ENCODE assay signal across 13 cellular contexts in genomic region chr12:114479831-114480230, GRCh38.
DNase-seq lines count a peak whose midpoint lies in the region; ATAC-seq, FAIRE-seq and TF ChIP-seq lines count a peak whose summit lies in the region.
"Had no signal": no experiment of that assay in that cellular context is flagged by ENCODE, and none has a peak within 500 bp of the region (broad histone marks: within the 10 kb centered on the region; RNA-seq: fewer than 3 reads in every experiment).

No MANE protein-coding gene starts in this region.

- no peak for TF ChIP-seq EP300 in stomach (IDR thresholded peaks at IDR 0.05)

- no peak for DNase-seq in activated T-cell treated with anti-CD3 and anti-CD28 coated beads, Interleukin-2, amount 50 U/mL, for 72 hours
- no peak for DNase-seq in activated T-cell treated with anti-CD3 and anti-CD28 coated beads, Interleukin-2, amount 50 U/mL, for 1 hour
- DNase-seq in astrocyte (ENCODE audit: low read depth) (no peak), stomach (no peak), DMS153 (lab: John Stamatoyannopoulos, UW) (no peak), putamen (ENCODE audit: low spot score) (no peak)
- DNase-seq: CD4-positive, CD25-positive, alpha-beta regulatory T cell; kidney; NK-92 treated with Interleukin-12 subunit alpha and Interleukin-12 subunit beta, amount 100 ng/mL, for 24 hours; uterus had no signal

- no peak overlapping the region for H2AFZ ChIP-seq in astrocyte (ENCODE audit: low read depth, low read length)

- peaks cover 16% of the 10 kb centered on the region for H3K4me1 Mint-ChIP-seq in activated T-cell treated with anti-CD3 and anti-CD28 coated beads, Interleukin-2, amount 50 U/mL, for 72 hours (ENCODE audit: low read depth)
- H3K4me1 Mint-ChIP-seq in astrocyte (ENCODE audit: low read depth, unreplicated experiment) = peaks cover 5% of the 10 kb centered on the region

- H3K9me3 ChIP-seq in astrocyte (ENCODE audit: insufficient read depth, low read depth, low read length) = no peaks in the 10 kb centered on the region
- H3K9me3 ChIP-seq in iPS-20b (ENCODE audit: insufficient read depth, low read depth, low read length) = no peaks in the 10 kb centered on the region
- peaks cover 0 to 5% (median 3%) of the 10 kb centered on the region in 4 donors for H3K9me3 ChIP-seq in stomach
- H3K9me3 ChIP-seq: uterus had no signal

- no peak overlapping the region for H3K27ac Mint-ChIP-seq in activated T-cell treated with anti-CD3 and anti-CD28 coated beads, Interleukin-2, amount 50 U/mL, for 72 hours
- H3K27ac Mint-ChIP-seq in astrocyte (ENCODE audit: unreplicated experiment) = no peak overlapping the region
- H3K27ac Mint-ChIP-seq: CD4-positive, CD25-positive, alpha-beta regulatory T cell had no signal

- TF ChIP-seq CTCF in astrocyte (IDR thresholded peaks at IDR 0.05; ENCODE audit: insufficient read depth, low read depth, low read length) = no peak
- no peak for TF ChIP-seq CTCF in stomach (IDR thresholded peaks at IDR 0.05)

- no peaks in the 10 kb centered on the region for H3K4me1 ChIP-seq in astrocyte (ENCODE audit: insufficient read depth, low read length)
- H3K4me1 ChIP-seq in iPS-20b (ENCODE audit: insufficient read depth, low read length) = peaks cover 9% of the 10 kb centered on the region; the same call in 1 of the 2 replicates
- peaks cover 8 to 21% (median 15%) of the 10 kb centered on the region in 4 donors for H3K4me1 ChIP-seq in stomach
- H3K4me1 ChIP-seq: uterus had no signal

- peak overlapping the region; percentile 33 to 63 for H3K4me3 Mint-ChIP-seq in activated T-cell treated with anti-CD3 and anti-CD28 coated beads, Interleukin-2, amount 50 U/mL, for 72 hours
- H3K4me3 Mint-ChIP-seq in astrocyte (ENCODE audit: unreplicated experiment) = peak overlapping the region; percentile 84

- intact Hi-C loops in stomach (cut with DNase I; ENCODE audit: low total_unique reads) = no loop called here

- H3K9me3 Mint-ChIP-seq in activated T-cell treated with anti-CD3 and anti-CD28 coated beads, Interleukin-2, amount 50 U/mL, for 72 hours = no peaks in the 10 kb centered on the region
- H3K9me3 Mint-ChIP-seq in astrocyte (ENCODE audit: unreplicated experiment) = peaks cover 1% of the 10 kb centered on the region

- H3K4me2 ChIP-seq in astrocyte (ENCODE audit: low read length) = peak overlapping the region; percentile 58

- H3K27ac ChIP-seq in astrocyte (ENCODE audit: low read depth, low read length) (no peak overlapping the region), iPS-20b (ENCODE audit: low read length) (no peak overlapping the region), stomach (no peak overlapping the region)
- H3K27ac ChIP-seq: uterus had no signal

- no peak overlapping the region for H3K9ac ChIP-seq in astrocyte (ENCODE audit: low read length)
- H3K9ac ChIP-seq in iPS-20b (ENCODE audit: low read depth, low read length) = no peak overlapping the region

- peaks cover 49% of the 10 kb centered on the region for H3K27me3 Mint-ChIP-seq in activated T-cell treated with anti-CD3 and anti-CD28 coated beads, Interleukin-2, amount 50 U/mL, for 72 hours (ENCODE audit: low read depth)
- H3K27me3 Mint-ChIP-seq in astrocyte (ENCODE audit: low read depth, unreplicated experiment) = peaks cover 80% of the 10 kb centered on the region

- no peaks in the 10 kb centered on the region for H4K20me1 ChIP-seq in astrocyte (ENCODE audit: insufficient read depth, low read length)

- WGBS in stomach, 5 donors = 2 to 8% (median 4%) methylated on average over 22 of the region's 22 CpGs

- ATAC-seq in activated T-cell treated with anti-CD3 and anti-CD28 coated beads, Interleukin-2, amount 50 U/mL, for 72 hours (replicated peaks in 1 of 2) = no peak
- no peak for ATAC-seq in HG02759 (IDR thresholded peaks at IDR 0.05; ENCODE audit: unreplicated experiment)

- H3K36me3 ChIP-seq in astrocyte (ENCODE audit: insufficient read depth, low read length) (no peaks in the 10 kb centered on the region), iPS-20b (ENCODE audit: insufficient read depth, low read depth, low read length) (no peaks in the 10 kb centered on the region), stomach (no peaks in the 10 kb centered on the region)
- H3K36me3 ChIP-seq: uterus had no signal

- no peaks in the 10 kb centered on the region for H3K79me2 ChIP-seq in astrocyte (ENCODE audit: insufficient read depth, low read length)

- TF ChIP-seq POLR2A in stomach (IDR thresholded peaks at IDR 0.05) = no peak

- peaks cover 0 to 2% of the 10 kb centered on the region in 2 donors for H3K36me3 Mint-ChIP-seq in activated T-cell treated with anti-CD3 and anti-CD28 coated beads, Interleukin-2, amount 50 U/mL, for 72 hours (ENCODE audit: insufficient read depth in 2 of 2)
- H3K36me3 Mint-ChIP-seq in astrocyte (ENCODE audit: low read depth, unreplicated experiment) = no peaks in the 10 kb centered on the region
- H3K36me3 Mint-ChIP-seq: CD4-positive, CD25-positive, alpha-beta regulatory T cell had no signal

- FAIRE-seq in astrocyte (lab: Jason Lieb, UNC) = no peak
- FAIRE-seq: HTR-8/SVneo, kidney had no signal

- H3K4me3 ChIP-seq in astrocyte (ENCODE audit: insufficient read depth, low read depth, low read length) (no peak overlapping the region), iPS-20b (ENCODE audit: low read length) (peak overlapping the region; percentile 76), stomach (peak overlapping the region in 3 of 4 donors; percentile 23 to 37 (median 32))
- H3K4me3 ChIP-seq: uterus had no signal

- H3K27me3 ChIP-seq in astrocyte (ENCODE audit: insufficient read depth, low read length) (peaks cover 46% of the 10 kb centered on the region), iPS-20b (ENCODE audit: insufficient read depth, low read length) (peaks cover 84% of the 10 kb centered on the region), stomach (peaks cover 23 to 94% (median 60%) of the 10 kb centered on the region in 3 donors)
